ENCODE assay signal across 21 cellular contexts in genomic region chr2:195819276-195819675, GRCh38.
"Had no signal": no experiment of that assay in that cellular context is flagged by ENCODE, and none has a peak within 500 bp of the region (broad histone marks: within the 10 kb centered on the region; RNA-seq: fewer than 3 reads in every experiment).

No MANE protein-coding gene starts in this region.

- H3K9me3 Mint-ChIP-seq: endodermal cell; nephron; stimulated activated effector memory CD8-positive, alpha-beta T cell treated with anti-CD3 and anti-CD28 coated beads, Interleukin-12 subunit alpha, Interleukin-12 subunit beta, amount 100 ng/mL, for 72 hours; T-helper 2 cell treated with Interferon-gamma antibody and Interleukin-4, amounts not matched to agents 5 μg/mL and 100 μg/mL, for 36 hours had no signal

- H3K4me1 Mint-ChIP-seq: endodermal cell; nephron; stimulated activated effector memory CD8-positive, alpha-beta T cell treated with anti-CD3 and anti-CD28 coated beads, Interleukin-12 subunit alpha, Interleukin-12 subunit beta, amount 100 ng/mL, for 72 hours had no signal

- H3K36me3 ChIP-seq: ascending aorta, colonic mucosa, heart right ventricle, transverse colon had no signal

- H3K27me3 Mint-ChIP-seq: activated naive CD8-positive, alpha-beta T cell had no signal

- FAIRE-seq: bronchial epithelial cell, small intestine, urothelium cell line had no signal

- DNase-seq: activated CD4-positive, alpha-beta T cell treated with anti-CD3 and anti-CD28 coated beads for 1 hour; activated CD4-positive, alpha-beta T cell treated with anti-CD3 and anti-CD28 coated beads, Interleukin-2, amount 50 U/mL, for 1 hour; activated CD8-positive, alpha-beta T cell treated with anti-CD3 and anti-CD28 coated beads, Interleukin-2, amount 10 ng/mL, durations not matched to agents 7 days and 5 days; adrenal gland; endodermal cell; heart right ventricle; islet precursor cell; left cardiac atrium; right cardiac atrium; small intestine; stimulated activated CD4-positive, alpha-beta T cell treated with anti-CD3 and anti-CD28 coated beads, Interleukin-2, amount 100 ng/mL, for 24 hours; transverse colon had no signal

- H3K4me3 ChIP-seq: adrenal gland, ascending aorta, colonic mucosa, heart right ventricle, transverse colon had no signal

- H3K4me3 Mint-ChIP-seq: activated CD8-positive, alpha-beta T cell treated with anti-CD3 and anti-CD28 coated beads, Interleukin-2, amount 10 ng/mL, durations not matched to agents 7 days and 5 days; activated naive CD8-positive, alpha-beta T cell; endodermal cell; nephron; stimulated activated effector memory CD8-positive, alpha-beta T cell treated with anti-CD3 and anti-CD28 coated beads, Interleukin-12 subunit alpha, Interleukin-12 subunit beta, amount 100 ng/mL, for 72 hours; T-helper 2 cell treated with Interferon-gamma antibody and Interleukin-4, amounts not matched to agents 5 μg/mL and 100 μg/mL, for 36 hours had no signal

- H3K27me3 ChIP-seq: adrenal gland, ascending aorta, colonic mucosa, heart right ventricle, transverse colon had no signal

- H3K9ac ChIP-seq: parathyroid adenoma had no signal

- H3K36me3 Mint-ChIP-seq: activated naive CD8-positive, alpha-beta T cell; stimulated activated effector memory CD8-positive, alpha-beta T cell treated with anti-CD3 and anti-CD28 coated beads, Interleukin-12 subunit alpha, Interleukin-12 subunit beta, amount 100 ng/mL, for 72 hours had no signal

- H3K27ac Mint-ChIP-seq: activated CD8-positive, alpha-beta T cell treated with anti-CD3 and anti-CD28 coated beads, Interleukin-2, amount 10 ng/mL, durations not matched to agents 7 days and 5 days; activated naive CD8-positive, alpha-beta T cell; endodermal cell; nephron; stimulated activated effector memory CD8-positive, alpha-beta T cell treated with anti-CD3 and anti-CD28 coated beads, Interleukin-12 subunit alpha, Interleukin-12 subunit beta, amount 100 ng/mL, for 72 hours; T-helper 2 cell treated with Interferon-gamma antibody and Interleukin-4, amounts not matched to agents 5 μg/mL and 100 μg/mL, for 36 hours had no signal

- ATAC-seq: activated CD8-positive, alpha-beta T cell treated with anti-CD3 and anti-CD28 coated beads, Interleukin-2, amount 10 ng/mL, durations not matched to agents 7 days and 5 days; heart right ventricle; left cardiac atrium; right cardiac atrium had no signal

- H3K79me2 ChIP-seq: parathyroid adenoma had no signal

- H3K27ac ChIP-seq: adrenal gland, ascending aorta, colonic mucosa, heart right ventricle, parathyroid adenoma, transverse colon had no signal

- H3K4me1 ChIP-seq: adrenal gland, ascending aorta, colonic mucosa, heart right ventricle, parathyroid adenoma had no signal

- H3K9me3 ChIP-seq: adrenal gland, ascending aorta, colonic mucosa, heart right ventricle, transverse colon had no signal

- H2AFZ ChIP-seq: parathyroid adenoma had no signal
